In the genomic region with DNA sequence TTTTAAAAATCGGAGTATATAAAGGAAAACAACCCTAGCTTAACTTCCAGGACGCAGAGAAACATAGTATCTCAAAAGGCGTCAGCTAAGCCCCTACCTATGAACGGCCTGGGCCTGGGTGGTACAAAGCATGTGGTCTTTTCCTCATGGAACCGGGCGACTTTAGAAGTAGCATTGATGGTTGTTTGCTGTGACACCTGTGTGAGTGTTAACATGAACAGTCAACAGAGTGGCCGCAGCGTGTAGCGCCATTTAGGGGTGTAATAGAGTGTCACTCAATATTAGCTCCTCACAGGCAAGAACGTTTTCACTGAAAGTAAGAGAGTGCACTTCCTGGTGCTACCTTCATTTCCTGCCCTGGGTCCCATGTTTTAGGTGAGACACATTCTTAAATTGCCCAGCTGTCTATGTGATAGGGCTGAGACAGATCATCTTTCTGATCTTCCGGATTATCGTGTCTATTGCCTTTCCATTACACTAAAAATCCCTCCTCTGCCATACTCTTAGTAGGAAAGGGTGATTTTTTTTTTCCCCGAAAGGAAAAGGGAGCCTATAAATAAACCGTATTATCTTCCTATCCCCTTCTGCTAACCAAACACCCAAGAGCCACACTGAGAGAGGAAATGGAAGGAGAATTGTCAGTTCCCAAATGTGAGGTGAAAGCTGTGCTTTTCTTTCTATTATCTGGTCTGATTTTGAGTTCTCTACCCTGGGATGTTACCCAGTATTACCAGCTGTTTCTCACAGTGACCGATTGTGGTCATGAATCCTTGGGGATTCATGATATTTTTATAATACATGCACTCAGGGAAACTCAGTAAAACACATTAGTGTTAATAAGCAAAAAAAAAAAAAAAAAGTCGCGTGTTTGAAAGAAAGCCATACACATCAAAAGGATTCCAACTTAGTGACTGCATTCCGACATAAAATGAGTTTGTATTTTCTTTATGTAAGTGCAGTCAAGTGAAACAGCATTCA, we compare ENCODE assay signal across 8 cellular contexts. TPM values are rescaled to one million over a fixed set of nuclear protein-coding genes. Genes with fewer than 3 reads are reported as not detected.
DNase-seq lines count a peak whose midpoint lies in the region; ATAC-seq and FAIRE-seq lines count a peak whose summit lies in the region.

No MANE protein-coding gene starts in this region.

- WGBS in iPS DF 6.9 (ENCODE audit: insufficient coverage, insufficient read length) = no CpG with 5 or more reads among the region's 18 CpGs

- H3K27me3 ChIP-seq in SJSA1 (replicated peaks) (no peaks in the 10 kb centered on the region), iPS DF 6.9 (ENCODE audit: control insufficient read depth, insufficient read depth, low read length) (no peaks in the 10 kb centered on the region)

- FAIRE-seq in GM19239 (lab: Jason Lieb, UNC) = peak; percentile 92

- peak; percentile 23 to 54 for ATAC-seq in activated naive CD4-positive, alpha-beta T cell treated with anti-CD3 and anti-CD28 coated beads, Interleukin-2, amount 50 U/mL, for 72 hours

- peak overlapping the region; percentile 97 to 100 for H3K27ac Mint-ChIP-seq in activated naive CD4-positive, alpha-beta T cell treated with anti-CD3 and anti-CD28 coated beads, Interleukin-2, amount 50 U/mL, for 72 hours

- DNase-seq in CD1c-positive myeloid dendritic cell (ENCODE audit: extremely low spot score) (peak; percentile 34), GM19239 (ENCODE audit: insufficient read length, low spot score) (peak; percentile 58), HuH-7.5 (ENCODE audit: low spot score) (peak; percentile 53), SJSA1 (ENCODE audit: low read depth in 1 of 2, low spot score in 2 of 2) (peak in 1 of 2 experiments; percentile 23), iPS DF 6.9 (ENCODE audit: low read depth, low spot score) (no peak), 8988T (no peak)
- DNase-seq in activated naive CD4-positive, alpha-beta T cell treated with anti-CD3 and anti-CD28 coated beads, Interleukin-2, amount 50 U/mL, for 72 hours (ENCODE audit: low spot score in 2 of 2) = peak in 1 of 2 donors; percentile 60
- peak; percentile 6 to 29 for DNase-seq in stimulated activated CD4-positive, alpha-beta T cell treated with anti-CD3 and anti-CD28 coated beads, Interleukin-12 subunit alpha, Interleukin-12 subunit beta, amount 100 ng/mL, for 24 hours (ENCODE audit: low read depth in 2 of 2)

- H3K36me3 ChIP-seq in SJSA1 (peaks cover 15% of the 10 kb centered on the region), iPS DF 6.9 (ENCODE audit: control insufficient read depth, insufficient read depth, low read length) (no peaks in the 10 kb centered on the region)

- peaks cover 0 to 9% of the 10 kb centered on the region in 2 donors for H3K9me3 Mint-ChIP-seq in activated naive CD4-positive, alpha-beta T cell treated with anti-CD3 and anti-CD28 coated beads, Interleukin-2, amount 50 U/mL, for 72 hours

- peaks cover 17 to 26% of the 10 kb centered on the region in 2 donors for H3K36me3 Mint-ChIP-seq in activated naive CD4-positive, alpha-beta T cell treated with anti-CD3 and anti-CD28 coated beads, Interleukin-2, amount 50 U/mL, for 72 hours

- H3K4me3 ChIP-seq in SJSA1 (peak overlapping the region; percentile 97), iPS DF 6.9 (ENCODE audit: low read length) (peak overlapping the region; percentile 86; the same call in 1 of the 2 replicates)

- H3K9me3 ChIP-seq in SJSA1 (replicated peaks) (no peaks in the 10 kb centered on the region), iPS DF 6.9 (ENCODE audit: control insufficient read depth, insufficient read depth, low read length) (no peaks in the 10 kb centered on the region)

- H3K27ac ChIP-seq in SJSA1 (peak overlapping the region; percentile 88), iPS DF 6.9 (ENCODE audit: low read length) (no peak overlapping the region)

- H3K4me1 ChIP-seq in SJSA1 (replicated peaks) (peaks cover 16% of the 10 kb centered on the region), iPS DF 6.9 (ENCODE audit: control insufficient read depth, insufficient read depth, low read length) (peaks cover 3% of the 10 kb centered on the region; the same call in 1 of the 2 replicates)

RNA-seq across cellular contexts. Expression of a gene that starts 1.4 kb away (rescaled TPM):
- total RNA-seq in SJSA1 (2014; rRNA removed; shearing (Covaris generic)) = 18.8 and 45.2 TPM in 2 replicates
- total RNA-seq in activated naive CD4-positive, alpha-beta T cell treated with anti-CD3 and anti-CD28 coated beads, Interleukin-2, amount 50 U/mL, for 72 hours = 10 to 100 TPM; 64.9 to 69.8 TPM

Comparison
In these comparisons a context has a peak if more than half of its experiments do, and no peak if none do; other contexts are left out.
1. DNase-seq: peak in CD1c-positive myeloid dendritic cell (single experiment), GM19239 (single experiment), HuH-7.5 (single experiment) and stimulated activated CD4-positive, alpha-beta T cell treated with anti-CD3 and anti-CD28 coated beads, Interleukin-12 subunit alpha, Interleukin-12 subunit beta, amount 100 ng/mL, for 24 hours (2 of 2); none in iPS DF 6.9 (single experiment) and 8988T (single experiment).